8 cellular contexts compared by ENCODE assay signal in genomic region chr10:27744478-27745379, GRCh38. TPM values are rescaled to one million over a fixed set of nuclear protein-coding genes. Genes with fewer than 3 reads are reported as not detected.
DNase-seq lines count a peak whose midpoint lies in the region; ATAC-seq and TF ChIP-seq lines count a peak whose summit lies in the region.

No MANE protein-coding gene starts in this region.

- H3K4me1 Mint-ChIP-seq in activated CD8-positive, alpha-beta T cell treated with anti-CD3 and anti-CD28 coated beads for 36 hours (ENCODE audit: low read depth) = peaks cover 36% of the 10 kb centered on the region

- ATAC-seq in activated CD8-positive, alpha-beta T cell treated with anti-CD3 and anti-CD28 coated beads for 36 hours = peak; percentile 18
- ATAC-seq in HG02678 (IDR thresholded peaks at IDR 0.05; ENCODE audit: unreplicated experiment) (no peak), GM21381 (IDR thresholded peaks at IDR 0.05; ENCODE audit: unreplicated experiment) (no peak), HG02642 (IDR thresholded peaks at IDR 0.05; ENCODE audit: poor library complexity, unreplicated experiment) (no peak)

- POLR2A ChIA-PET in activated CD8-positive, alpha-beta T cell treated with anti-CD3 and anti-CD28 coated beads for 36 hours (lab: Charles Lee) = no interaction called here

- H3K27ac Mint-ChIP-seq in activated CD8-positive, alpha-beta T cell treated with anti-CD3 and anti-CD28 coated beads for 36 hours = no peak overlapping the region

- no peaks in the 10 kb centered on the region for H3K36me3 Mint-ChIP-seq in activated CD8-positive, alpha-beta T cell treated with anti-CD3 and anti-CD28 coated beads for 36 hours (ENCODE audit: low read depth)

- intact Hi-C loops in activated CD8-positive, alpha-beta T cell treated with anti-CD3 and anti-CD28 coated beads for 36 hours (cut with micrococcal nuclease) = loop anchor here (5.0 to 10.0 kb wide), 3 partner anchors 433 to 640 kb away; no protein-coding TSS in a partner anchor

- DNase-seq in NCI-H82 (lab: John Stamatoyannopoulos, UW) = peak; percentile 28
- DNase-seq in NCI-H82 treated with DMSO at 0.1 percent for 48 hours (lab: John Stamatoyannopoulos, UW; ENCODE audit: unreplicated experiment) = no peak
- DNase-seq in activated CD8-positive, alpha-beta T cell treated with anti-CD3 and anti-CD28 coated beads for 36 hours = peak; percentile 43
- DNase-seq in foreskin fibroblast = peak in 1 of 2 donors; percentile 70
- peak; percentile 9 for DNase-seq in occipital lobe (lab: John Stamatoyannopoulos, UW)

- CTCF ChIA-PET in activated CD8-positive, alpha-beta T cell treated with anti-CD3 and anti-CD28 coated beads for 36 hours (lab: Charles Lee) = interaction anchor here (4.9 kb wide), 1 partner anchor 497 kb away, joined by 25 read pairs; no protein-coding TSS in a partner anchor

- H3K9me3 Mint-ChIP-seq in activated CD8-positive, alpha-beta T cell treated with anti-CD3 and anti-CD28 coated beads for 36 hours = no peaks in the 10 kb centered on the region

- H3K4me3 ChIP-seq in foreskin fibroblast (ENCODE audit: low read depth in 1 of 2, low read length in 2 of 2) = peak overlapping the region; percentile 83 to 84

- H3K4me3 Mint-ChIP-seq in activated CD8-positive, alpha-beta T cell treated with anti-CD3 and anti-CD28 coated beads for 36 hours = peak overlapping the region; percentile 78

- no peak for TF ChIP-seq CTCF in activated CD8-positive, alpha-beta T cell treated with anti-CD3 and anti-CD28 coated beads for 36 hours (IDR thresholded peaks at IDR 0.05)
- peak; percentile 4 for TF ChIP-seq CTCF in foreskin fibroblast (IDR thresholded peaks at IDR 0.05; ENCODE audit: low read depth, low read length)

- peaks cover 57% of the 10 kb centered on the region for H3K27me3 Mint-ChIP-seq in activated CD8-positive, alpha-beta T cell treated with anti-CD3 and anti-CD28 coated beads for 36 hours

RNA-seq across cellular contexts. Expression of gene MKX, which starts 0.9 kb away (rescaled TPM):
- 1 to 10 TPM in 1 of 2 experiments, under 1 TPM in 1; 0.81 to 1.1 TPM for total RNA-seq in activated CD8-positive, alpha-beta T cell treated with anti-CD3 and anti-CD28 coated beads for 36 hours
- 0.94 TPM for total RNA-seq in occipital lobe
